In genomic region chr16:88726981-88727380, GRCh38 we compare ENCODE assay signal across 1 cellular context.
TF ChIP-seq lines count a peak whose summit lies in the region.

No MANE protein-coding gene starts in this region.

TF ChIP-seq in K562, 482 proteins besides CTCF, POLR2A, EP300 and RAD21:
- TF ChIP-seq E2F8 (IDR thresholded peaks at IDR 0.05; ENCODE audit: low read depth, partially characterized antibody) (no peak), POLR2G (IDR thresholded peaks at IDR 0.05; ENCODE audit: low read depth, low read length) (peak; percentile 65; the same call in 1 of the 2 replicates), ZNF696 (CRISPR knock-in tag; conservative IDR thresholded peaks at IDR 0.05) (no peak), RBM22 (IDR thresholded peaks at IDR 0.05; ENCODE audit: low read depth, low read length, poor library complexity, severe bottlenecking) (peak; percentile 90), ETV1 (tag; conservative IDR thresholded peaks at IDR 0.05; ENCODE audit: low read depth) (no peak), ZBTB33 (CRISPR knock-in tag; IDR thresholded peaks at IDR 0.05) (peak; percentile 59; the same call in 1 of the 2 replicates)
- TF ChIP-seq, protein P1, sequence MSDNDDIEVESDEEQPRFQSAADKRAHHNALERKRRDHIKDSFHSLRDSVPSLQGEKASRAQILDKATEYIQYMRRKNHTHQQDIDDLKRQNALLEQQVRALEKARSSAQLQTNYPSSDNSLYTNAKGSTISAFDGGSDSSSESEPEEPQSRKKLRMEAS (CRISPR knock-in tag; IDR thresholded peaks at IDR 0.05) = 0 out of 2 replicates have a peak, but pooled peaks have one; percentile 20
- TF ChIP-seq, protein P2, sequence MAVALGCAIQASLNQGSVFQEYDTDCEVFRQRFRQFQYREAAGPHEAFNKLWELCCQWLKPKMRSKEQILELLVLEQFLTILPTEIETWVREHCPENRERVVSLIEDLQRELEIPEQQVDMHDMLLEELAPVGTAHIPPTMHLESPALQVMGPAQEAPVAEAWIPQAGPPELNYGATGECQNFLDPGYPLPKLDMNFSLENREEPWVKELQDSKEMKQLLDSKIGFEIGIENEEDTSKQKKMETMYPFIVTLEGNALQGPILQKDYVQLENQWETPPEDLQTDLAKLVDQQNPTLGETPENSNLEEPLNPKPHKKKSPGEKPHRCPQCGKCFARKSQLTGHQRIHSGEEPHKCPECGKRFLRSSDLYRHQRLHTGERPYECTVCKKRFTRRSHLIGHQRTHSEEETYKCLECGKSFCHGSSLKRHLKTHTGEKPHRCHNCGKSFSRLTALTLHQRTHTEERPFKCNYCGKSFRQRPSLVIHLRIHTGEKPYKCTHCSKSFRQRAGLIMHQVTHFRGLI (CRISPR knock-in tag; IDR thresholded peaks at IDR 0.05) = no peak
